In genomic region chr14:99246536-99247083, GRCh38 we compare ENCODE assay signal across 11 cellular contexts. TPM values are rescaled to one million over a fixed set of nuclear protein-coding genes. Genes with fewer than 3 reads are reported as not detected.
A peak's percentile ranks its signal among the peaks of the same experiment; 100 is the strongest.
DNase-seq lines count a peak whose midpoint lies in the region; ATAC-seq and TF ChIP-seq lines count a peak whose summit lies in the region.
"Had no signal": no experiment of that assay in that cellular context is flagged by ENCODE, and none has a peak within 500 bp of the region (broad histone marks: within the 10 kb centered on the region; RNA-seq: fewer than 3 reads in every experiment).

No MANE protein-coding gene starts in this region.

- intact Hi-C loops in breast epithelium (cut with DNase I; ENCODE audit: low total_unique reads) (no loop called here), MCF 10A (cut with micrococcal nuclease) (no loop called here), upper lobe of right lung (cut with DNase I) (no loop called here)

- H3K27me3 ChIP-seq in breast epithelium (peaks cover 2 to 61% of the 10 kb centered on the region in 2 donors), upper lobe of right lung (peaks cover 66% of the 10 kb centered on the region)

- TF ChIP-seq POLR2A in breast epithelium (IDR thresholded peaks at IDR 0.05), result no peak

- H3K4me1 ChIP-seq in breast epithelium (no peaks in the 10 kb centered on the region), upper lobe of right lung (no peaks in the 10 kb centered on the region)
- H3K4me1 ChIP-seq: left lung had no signal

- no TSS peak for BruUV-seq in MCF 10A (replicated peaks; lab: Mats Ljungman, UMichigan)

- H3K4me3 Mint-ChIP-seq in MCF 10A (ENCODE audit: unreplicated experiment), result no peak overlapping the region
- peak overlapping the region; percentile 84 for H3K4me3 Mint-ChIP-seq in central memory CD8-positive, alpha-beta T cell
- peak overlapping the region; percentile 68 for H3K4me3 Mint-ChIP-seq in mesothelial cell of epicardium

- TF ChIP-seq CTCF in breast epithelium (IDR thresholded peaks at IDR 0.05), result no peak
- TF ChIP-seq CTCF in MCF 10A (IDR thresholded peaks at IDR 0.05; ENCODE audit: unreplicated experiment), result no peak
- no peak for TF ChIP-seq CTCF in mesothelial cell of epicardium (IDR thresholded peaks at IDR 0.05; ENCODE audit: unreplicated experiment)
- no peak for TF ChIP-seq CTCF in upper lobe of right lung (IDR thresholded peaks at IDR 0.05)

- CTCF ChIA-PET in MCF 10A (lab: Yijun Ruan, JAX), result interaction anchor here (0.7 kb wide), 1 partner anchor 1632 kb away, joined by 3 read pairs; no protein-coding TSS in a partner anchor

- H3K9me3 ChIP-seq in breast epithelium, result no peaks in the 10 kb centered on the region
- H3K9me3 ChIP-seq in upper lobe of right lung, result no peaks in the 10 kb centered on the region
- H3K9me3 ChIP-seq: left lung had no signal

- DNase-seq in breast epithelium (ENCODE audit: low spot score in 2 of 2), result no peak
- no peak for DNase-seq in MCF 10A (ENCODE audit: unreplicated experiment)
- no peak for DNase-seq in central memory CD8-positive, alpha-beta T cell (ENCODE audit: low spot score in 2 of 2)
- no peak for DNase-seq in mesothelial cell of epicardium (ENCODE audit: low spot score in 2 of 2, unreplicated experiment in 2 of 2)
- DNase-seq in upper lobe of right lung, result no peak
- no peak for DNase-seq in middle frontal gyrus (ENCODE audit: extremely low spot score, low spot score)
- DNase-seq in ACHN, result no peak
- DNase-seq: GM23248, left lung had no signal

- no peaks in the 10 kb centered on the region for H3K4me1 Mint-ChIP-seq in MCF 10A (ENCODE audit: insufficient read depth, unreplicated experiment)
- peaks cover 84% of the 10 kb centered on the region for H3K4me1 Mint-ChIP-seq in central memory CD8-positive, alpha-beta T cell
- H3K4me1 Mint-ChIP-seq in mesothelial cell of epicardium, result peaks cover 60% of the 10 kb centered on the region

- H3K9me3 Mint-ChIP-seq in MCF 10A (ENCODE audit: unreplicated experiment) (no peaks in the 10 kb centered on the region), mesothelial cell of epicardium (no peaks in the 10 kb centered on the region)
- H3K9me3 Mint-ChIP-seq in central memory CD8-positive, alpha-beta T cell, result no peaks in the 10 kb centered on the region

- in situ Hi-C loops in ACHN (cut with HindIII; ENCODE audit: low pct_ligation_motif_present, low pct_unique_long_range_greater_than_20kb, low sequenced_read_pairs), result no loop called here

- H3K36me3 Mint-ChIP-seq in MCF 10A (ENCODE audit: insufficient read depth, unreplicated experiment), result no peaks in the 10 kb centered on the region
- H3K36me3 Mint-ChIP-seq in central memory CD8-positive, alpha-beta T cell (ENCODE audit: insufficient read depth), result peaks cover 80% of the 10 kb centered on the region
- no peaks in the 10 kb centered on the region for H3K36me3 Mint-ChIP-seq in mesothelial cell of epicardium

- H3K27me3 Mint-ChIP-seq in MCF 10A (ENCODE audit: insufficient read depth, unreplicated experiment) (no peaks in the 10 kb centered on the region), mesothelial cell of epicardium (ENCODE audit: low read depth) (no peaks in the 10 kb centered on the region)
- no peaks in the 10 kb centered on the region for H3K27me3 Mint-ChIP-seq in central memory CD8-positive, alpha-beta T cell

- H3K4me3 ChIP-seq in breast epithelium (peak overlapping the region; percentile 15 to 63 (median 43)), upper lobe of right lung (peak overlapping the region; percentile 26)
- H3K4me3 ChIP-seq: GM23248 had no signal

- peak; percentile 9 for ATAC-seq in central memory CD8-positive, alpha-beta T cell (replicated peaks; ENCODE audit: extremely low read depth, poor library complexity, severe bottlenecking)
- ATAC-seq in upper lobe of right lung (no peak), HG02938 (IDR thresholded peaks at IDR 0.05; ENCODE audit: unreplicated experiment) (no peak)

- H3K27ac ChIP-seq in breast epithelium, result peak overlapping the region in 1 of 2 donors; percentile 32
- H3K27ac ChIP-seq in upper lobe of right lung, result no peak overlapping the region
- H3K27ac ChIP-seq: GM23248 had no signal

- H3K27ac Mint-ChIP-seq in MCF 10A (ENCODE audit: low read depth, unreplicated experiment) (no peak overlapping the region), mesothelial cell of epicardium (peak overlapping the region; percentile 50)
- peak overlapping the region; percentile 97 for H3K27ac Mint-ChIP-seq in central memory CD8-positive, alpha-beta T cell (ENCODE audit: low read depth)

- H3K36me3 ChIP-seq in breast epithelium, result no peaks in the 10 kb centered on the region
- H3K36me3 ChIP-seq in upper lobe of right lung, result no peaks in the 10 kb centered on the region
- H3K36me3 ChIP-seq: left lung had no signal

- POLR2A ChIA-PET in MCF 10A (lab: Yijun Ruan, JAX), result no interaction called here

RNA-seq across cellular contexts. Expression of gene BCL11B, which starts 25.4 kb away (rescaled TPM):
- 1 to 10 TPM in 2 of 3 donors, under 1 TPM in 1; 0.96 to 3.9 (median 2.6) TPM for total RNA-seq in breast epithelium
- 0.84 and 1.4 TPM in 2 replicates for total RNA-seq in MCF 10A (2022)
- total RNA-seq in mesothelial cell of epicardium, result 11.6 to 12.3 TPM (median 11.8 TPM) in 3 replicates
- total RNA-seq in upper lobe of right lung, result 2.4 TPM
- total RNA-seq: GM23248, NCI-H460 had no signal
